ENCODE assay signal across 19 cellular contexts in genomic region chr7:156993925-156994235, GRCh38. TPM values are rescaled to one million over a fixed set of nuclear protein-coding genes. Genes with fewer than 3 reads are reported as not detected.
DNase-seq lines count a peak whose midpoint lies in the region; ATAC-seq, FAIRE-seq and TF ChIP-seq lines count a peak whose summit lies in the region.
"Had no signal": no experiment of that assay in that cellular context is flagged by ENCODE, and none has a peak within 500 bp of the region (broad histone marks: within the 10 kb centered on the region; RNA-seq: fewer than 3 reads in every experiment).

No MANE protein-coding gene starts in this region.

- H3K9ac ChIP-seq in SK-N-SH = no peak overlapping the region
- H3K9ac ChIP-seq: BLaER1 had no signal

- no peaks in the 10 kb centered on the region for H3K36me3 ChIP-seq in SK-N-SH (replicated peaks in 1 of 2; ENCODE audit: control insufficient read depth in 1 of 2, insufficient read depth in 2 of 2, low read length in 1 of 2)
- H3K36me3 ChIP-seq in body of pancreas (replicated peaks in 1 of 2; ENCODE audit: insufficient read depth in 1 of 2, low read depth in 2 of 2) = no peaks in the 10 kb centered on the region
- no peaks in the 10 kb centered on the region for H3K36me3 ChIP-seq in spleen
- H3K36me3 ChIP-seq: BLaER1 had no signal

- no peak overlapping the region for H2AFZ ChIP-seq in SK-N-SH (ENCODE audit: low read depth)

- H3K27ac ChIP-seq in SK-N-SH (ENCODE audit: low read depth in 2 of 2, low read length in 1 of 2) = no peak overlapping the region
- peak overlapping the region in 3 of 4 donors; percentile 66 to 77 (median 77) for H3K27ac ChIP-seq in body of pancreas
- H3K27ac ChIP-seq in spleen = no peak overlapping the region
- H3K27ac ChIP-seq: BLaER1, RWPE1, SK-N-MC had no signal

- no peak for FAIRE-seq in RCC 7860 (lab: Jason Lieb, UNC)

- no peak for ATAC-seq in SK-N-SH treated with all-trans-retinoic acid at 6 μM for 48 hours
- peak; percentile 20 for ATAC-seq in body of pancreas
- no peak for ATAC-seq in left lobe of liver

- TF ChIP-seq CTCF in SK-N-SH (IDR thresholded peaks at IDR 0.05) = no peak
- no peak for TF ChIP-seq CTCF in GM13976 (IDR thresholded peaks at IDR 0.05; ENCODE audit: borderline replicate concordance, control extremely low read depth, extremely low read depth, insufficient read depth, missing control alignments)
- TF ChIP-seq CTCF in body of pancreas (IDR thresholded peaks at IDR 0.05) = no peak
- no peak for TF ChIP-seq CTCF in spleen (IDR thresholded peaks at IDR 0.05 in 8 of 11, conservative IDR thresholded peaks at IDR 0.05 in 3 of 11)

- H3K4me3 ChIP-seq in SK-N-SH (ENCODE audit: low read depth in 2 of 2, low read length in 1 of 2) (no peak overlapping the region), body of pancreas (no peak overlapping the region), spleen (no peak overlapping the region)
- H3K4me3 ChIP-seq: BLaER1, SK-N-MC had no signal

- WGBS in SK-N-SH (ENCODE audit: low lambda C conversion rate) = 73% methylated on average over 10 of the region's 10 CpGs
- 14 to 35% methylated on average over 6 to 10 of the region's 10 CpGs for WGBS in body of pancreas, 2 donors
- 66 to 79% (median 68%) methylated on average over 10 of the region's 10 CpGs for WGBS in spleen, 5 donors

- H3K79me2 ChIP-seq in SK-N-SH (ENCODE audit: insufficient read depth) = no peaks in the 10 kb centered on the region

- H3K4me2 ChIP-seq in SK-N-SH = no peak overlapping the region
- H3K4me2 ChIP-seq: BLaER1 had no signal

- H3F3A ChIP-seq in SK-N-SH (replicated peaks; ENCODE audit: insufficient read depth) = no peaks in the 10 kb centered on the region

- H3K27me3 ChIP-seq in SK-N-SH (ENCODE audit: insufficient read depth) (peaks cover 36% of the 10 kb centered on the region), body of pancreas (no peaks in the 10 kb centered on the region), spleen (replicated peaks in 1 of 7) (peaks cover 0 to 93% (median 14%) of the 10 kb centered on the region in 7 donors)

- in situ Hi-C loops in GM13976 (cut with MboI; ENCODE audit: low sequenced_read_pairs, unreplicated experiment) = no loop called here

- intact Hi-C loops in body of pancreas (cut with DNase I) (no loop called here), spleen (cut with DNase I; ENCODE audit: low total_unique reads) (no loop called here)

- no peaks in the 10 kb centered on the region for H3K9me2 ChIP-seq in SK-N-SH

- POLR2A ChIA-PET in SK-N-SH (lab: Yijun Ruan, JAX) = no interaction called here

- TF ChIP-seq EP300 in SK-N-SH (IDR thresholded peaks at IDR 0.05; ENCODE audit: borderline replicate concordance in 1 of 2, low read depth in 1 of 2, low read length in 1 of 2) = no peak

- H3K4me1 ChIP-seq in SK-N-SH (ENCODE audit: control insufficient read depth in 1 of 2, insufficient read depth in 2 of 2, low read depth in 1 of 2, low read length in 1 of 2) (peaks cover 0 to 10% of the 10 kb centered on the region in 2 experiments; a peak in 1 of 4 replicates), body of pancreas (peaks cover 32% of the 10 kb centered on the region), spleen (peaks cover 0 to 1% (median 0%) of the 10 kb centered on the region in 6 donors)

- no peaks in the 10 kb centered on the region for H4K20me1 ChIP-seq in SK-N-SH (ENCODE audit: insufficient read depth)

- CTCF ChIA-PET in SK-N-SH (lab: Yijun Ruan, JAX) = interaction anchor here (0.6 to 3.0 kb wide), 8 partner anchors 9 to 371 kb away, joined by 3 to 14 read pairs (median 4); no protein-coding TSS in a partner anchor

- H3K9me3 ChIP-seq in SK-N-SH (no peaks in the 10 kb centered on the region), body of pancreas (no peaks in the 10 kb centered on the region), spleen (no peaks in the 10 kb centered on the region)

- TF ChIP-seq POLR2A in body of pancreas (IDR thresholded peaks at IDR 0.05) (no peak), spleen (IDR thresholded peaks at IDR 0.05) (no peak)

- DNase-seq in SK-N-SH (peak; percentile 36), GM13976 (ENCODE audit: low spot score) (peak; percentile 4), body of pancreas (peak in 2 of 4 donors; percentile 30 to 31), left lobe of liver (ENCODE audit: low spot score) (peak; percentile 10), RCC 7860 (ENCODE audit: low spot score) (no peak), spleen (no peak), SIG-M5 (lab: John Stamatoyannopoulos, UW) (no peak)
- DNase-seq: CD4-positive, CD25-positive, alpha-beta regulatory T cell; DMS153; GOT3; HCEC 1CT; Karpas-422; NCI-H187; NCI-H526; SHP77 treated with DMSO at 0.1 percent for 48 hours had no signal

- no peak for TF ChIP-seq RAD21 in SK-N-SH (IDR thresholded peaks at IDR 0.05; ENCODE audit: low read length)

TF ChIP-seq in SK-N-SH, 30 proteins besides CTCF, POLR2A, EP300 and RAD21:
- no peak for TF ChIP-seq EZH2phosphoT487 (IDR thresholded peaks at IDR 0.05; ENCODE audit: borderline replicate concordance, low read depth)

TF ChIP-seq in SK-N-SH treated with all-trans-retinoic acid at 6 μM for 48 hours, 23 proteins besides CTCF, POLR2A, EP300 and RAD21 (continues in another document):
- TF ChIP-seq TOX (CRISPR knock-in tag; IDR thresholded peaks at IDR 0.05; ENCODE audit: borderline replicate concordance) = no peak
- TF ChIP-seq OSR1 (CRISPR knock-in tag; IDR thresholded peaks at IDR 0.05) = no peak
- no peak for TF ChIP-seq CREB5 (CRISPR knock-in tag; IDR thresholded peaks at IDR 0.05; ENCODE audit: low read depth)
- no peak for TF ChIP-seq ISL1 (CRISPR knock-in tag; IDR thresholded peaks at IDR 0.05)
- no peak for TF ChIP-seq CSDC2 (CRISPR knock-in tag; IDR thresholded peaks at IDR 0.05)
- TF ChIP-seq RARB (CRISPR knock-in tag; IDR thresholded peaks at IDR 0.05) = no peak
- TF ChIP-seq PPARA (CRISPR knock-in tag; IDR thresholded peaks at IDR 0.05; ENCODE audit: borderline replicate concordance) = no peak
- no peak for TF ChIP-seq ZFP3 (CRISPR knock-in tag; IDR thresholded peaks at IDR 0.05)
- no peak for TF ChIP-seq TSHZ2 (CRISPR knock-in tag; IDR thresholded peaks at IDR 0.05)
- TF ChIP-seq CSRNP3 (CRISPR knock-in tag; IDR thresholded peaks at IDR 0.05) = no peak
- TF ChIP-seq TCF4 (CRISPR knock-in tag; IDR thresholded peaks at IDR 0.05; ENCODE audit: borderline replicate concordance) = no peak
- TF ChIP-seq ZFP30 (CRISPR knock-in tag; IDR thresholded peaks at IDR 0.05) = no peak

RNA-seq across cellular contexts. Expression of gene MNX1, which starts 16.6 kb away (rescaled TPM):
- polyA plus RNA-seq in SK-N-SH (2012; rRNA removed) (not detected in 2 replicates), spleen (not detected)
- not detected in 2 replicates for polyA plus RNA-seq in SK-N-SH (2012; cell fraction: cytosol; rRNA removed)
- not detected in 2 replicates for polyA plus RNA-seq in SK-N-SH (2012; cell fraction: nucleus; rRNA removed)
- total RNA-seq in body of pancreas (10 to 100 TPM; 14.3 to 39.6 TPM), left lobe of liver (not detected), spleen (under 1 TPM in 1 of 7 donors, not detected in 6; 0.85 TPM)
- polyA plus RNA-seq: CD4-positive, CD25-positive, alpha-beta regulatory T cell had no signal

RNA-seq across cellular contexts. Expression of gene NOM1, which starts 44.4 kb away (rescaled TPM):
- polyA plus RNA-seq in SK-N-SH (2012; rRNA removed) (18.1 and 21.2 TPM in 2 replicates), spleen (10 to 100 TPM in 1 of 3 donors, 1 to 10 TPM in 2; 4.5 to 11.0 (median 5.7) TPM)
- 9.9 and 11.3 TPM in 2 replicates for polyA plus RNA-seq in SK-N-SH (2012; cell fraction: cytosol; rRNA removed)
- polyA plus RNA-seq in SK-N-SH (2012; cell fraction: nucleus; rRNA removed) = 53.1 and 72.3 TPM in 2 replicates
- total RNA-seq in body of pancreas (10 to 100 TPM; 23.1 to 28.0 TPM), left lobe of liver (7.2 TPM), spleen (10 to 100 TPM; 19.9 to 31.1 (median 25.0) TPM)

Comparison
In these comparisons a context has a peak if more than half of its experiments do, and no peak if none do; other contexts are left out.
1. DNase-seq: peak in SK-N-SH (single experiment), GM13976 (single experiment) and left lobe of liver (single experiment); none in RCC 7860 (single experiment), spleen (single experiment) and SIG-M5 (single experiment).
2. H3K27ac ChIP-seq: peak in body of pancreas (3 of 4); none in SK-N-SH (0 of 2) and spleen (0 of 8).
3. RNA of gene MNX1, which starts 16.6 kb away (total RNA-seq): 14.3 to 39.6 TPM in body of pancreas; not detected in left lobe of liver (single experiment) and 0.85 TPM in spleen; every median in the first group is over 4 times any median in the second.